19 cellular contexts compared by ENCODE assay signal in the genomic region with DNA sequence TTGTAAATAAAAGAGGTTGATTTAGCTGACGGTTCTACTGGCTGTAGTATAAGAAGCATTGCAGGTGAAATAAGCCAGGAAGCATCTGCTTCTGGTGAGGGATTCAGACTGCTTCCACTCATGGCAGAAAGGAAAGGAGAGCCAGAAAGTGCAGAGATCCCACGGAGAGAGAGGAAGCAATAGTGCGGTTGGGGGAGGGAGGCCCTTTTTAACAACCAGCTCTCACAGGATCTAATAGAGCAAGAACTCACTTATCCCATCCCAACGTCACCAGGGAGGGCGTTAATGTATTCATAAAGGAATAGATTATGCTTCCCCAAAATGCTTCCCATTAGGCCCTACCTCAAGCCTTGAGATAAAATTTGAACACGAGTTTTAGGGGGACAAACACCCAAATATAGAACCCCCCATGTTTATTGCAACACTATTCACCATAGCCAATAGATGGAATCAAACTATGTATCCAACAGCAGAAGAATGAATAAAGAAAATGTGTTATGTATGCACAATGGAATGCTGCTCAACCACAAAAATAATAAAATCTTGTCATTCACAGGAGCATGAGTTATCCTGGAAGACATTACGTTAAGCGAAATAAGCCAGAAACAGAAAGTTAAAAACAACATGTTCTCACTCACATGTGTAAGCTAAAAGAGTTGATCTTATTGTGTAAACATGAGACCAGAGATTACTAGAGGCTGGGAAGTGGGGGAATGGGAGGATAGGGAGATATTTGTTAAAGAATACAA.
DNase-seq lines count a peak whose midpoint lies in the region; ATAC-seq, FAIRE-seq and TF ChIP-seq lines count a peak whose summit lies in the region.
"Had no signal": no experiment of that assay in that cellular context is flagged by ENCODE, and none has a peak within 500 bp of the region (broad histone marks: within the 10 kb centered on the region; RNA-seq: fewer than 3 reads in every experiment).

No MANE protein-coding gene starts in this region.

- H3K27ac Mint-ChIP-seq in H9, result peak overlapping the region in 1 of 3 experiments; percentile 69; a peak in 1 of 7 replicates
- peak overlapping the region; percentile 81 for H3K27ac Mint-ChIP-seq in astrocyte (ENCODE audit: unreplicated experiment)
- H3K27ac Mint-ChIP-seq: activated T-cell treated with anti-CD3 and anti-CD28 coated beads, Interleukin-2, amount 50 U/mL, for 72 hours; stimulated activated naive B cell treated with anti-CD40 and anti-IgM and Interleukin-4, amounts not matched to agents 10 μg/mL and 1 μg/mL and 100 μg/mL, for 72 hours had no signal

- H3K14ac ChIP-seq in H9 (ENCODE audit: insufficient read depth, low read length), result no peak overlapping the region

- H2AK5ac ChIP-seq in H9 (ENCODE audit: insufficient read length, low read length), result no peak overlapping the region

- no peak overlapping the region for H2BK120ac ChIP-seq in H9 (ENCODE audit: low read depth, low read length, poor library complexity, severe bottlenecking)

- H3K4me3 ChIP-seq in astrocyte (ENCODE audit: insufficient read depth, low read depth, low read length) (no peak overlapping the region), fibroblast of mammary gland (ENCODE audit: control insufficient read depth, low read depth, low read length) (no peak overlapping the region)
- H3K4me3 ChIP-seq: coronary artery, esophagus muscularis mucosa had no signal

- H3K27me3 Mint-ChIP-seq in H9 (ENCODE audit: low read depth) (no peaks in the 10 kb centered on the region), astrocyte (ENCODE audit: low read depth, unreplicated experiment) (no peaks in the 10 kb centered on the region)
- H3K27me3 Mint-ChIP-seq: stimulated activated naive B cell treated with anti-CD40 and anti-IgM and Interleukin-4, amounts not matched to agents 10 μg/mL and 1 μg/mL and 100 μg/mL, for 72 hours had no signal

- no peak overlapping the region for H2BK15ac ChIP-seq in H9 (ENCODE audit: low read depth, low read length)

- H4K5ac ChIP-seq in H9 (ENCODE audit: insufficient read length, low read depth, low read length), result no peak overlapping the region

- H2BK20ac ChIP-seq in H9 (ENCODE audit: low read depth, low read length, poor library complexity, severe bottlenecking), result no peak overlapping the region

- H3K4me1 Mint-ChIP-seq in H9 (peaks cover 7% of the 10 kb centered on the region in 2 experiments), astrocyte (ENCODE audit: low read depth, unreplicated experiment) (peaks cover 10% of the 10 kb centered on the region)
- H3K4me1 Mint-ChIP-seq: stimulated activated naive B cell treated with anti-CD40 and anti-IgM and Interleukin-4, amounts not matched to agents 10 μg/mL and 1 μg/mL and 100 μg/mL, for 72 hours had no signal

- H3K79me2 ChIP-seq in H9 (ENCODE audit: insufficient read depth, low read length) (no peaks in the 10 kb centered on the region), astrocyte (ENCODE audit: insufficient read depth, low read length) (no peaks in the 10 kb centered on the region)

- H3K79me1 ChIP-seq in H9 (ENCODE audit: insufficient read depth, low read depth, low read length, poor library complexity, severe bottlenecking), result no peaks in the 10 kb centered on the region

- H3K27me3 ChIP-seq in H9 (ENCODE audit: insufficient read depth, low read length) (no peaks in the 10 kb centered on the region), astrocyte (ENCODE audit: insufficient read depth, low read length) (no peaks in the 10 kb centered on the region)
- H3K27me3 ChIP-seq: esophagus muscularis mucosa had no signal

- H3K9me3 ChIP-seq in H9 (ENCODE audit: control insufficient read depth, low read depth, low read length) (no peaks in the 10 kb centered on the region), astrocyte (ENCODE audit: insufficient read depth, low read depth, low read length) (no peaks in the 10 kb centered on the region)
- H3K9me3 ChIP-seq: esophagus muscularis mucosa had no signal

- H2BK12ac ChIP-seq in H9 (ENCODE audit: insufficient read length, low read depth, low read length), result no peak overlapping the region

- no CpG with 5 or more reads among the region's 8 CpGs for WGBS in H9 (ENCODE audit: extremely low coverage, insufficient read length, low lambda C conversion rate)

- H3K36me3 Mint-ChIP-seq in H9 (ENCODE audit: insufficient read depth in 1 of 3, low read depth in 3 of 3) (0 out of 7 replicates have a peak, but pooled peaks cover 0 to 3% (median 0%) of the 10 kb centered on the region in 3 experiments), astrocyte (ENCODE audit: low read depth, unreplicated experiment) (no peaks in the 10 kb centered on the region)
- H3K36me3 Mint-ChIP-seq: stimulated activated naive B cell treated with anti-CD40 and anti-IgM and Interleukin-4, amounts not matched to agents 10 μg/mL and 1 μg/mL and 100 μg/mL, for 72 hours had no signal

- H3K27ac ChIP-seq in H9 (ENCODE audit: insufficient read length, low read depth, low read length) (no peak overlapping the region), astrocyte (ENCODE audit: low read depth, low read length) (no peak overlapping the region)
- H3K27ac ChIP-seq: coronary artery, esophagus muscularis mucosa had no signal

- H3K4me3 Mint-ChIP-seq in H9 (no peak overlapping the region), astrocyte (ENCODE audit: unreplicated experiment) (no peak overlapping the region)
- H3K4me3 Mint-ChIP-seq: activated T-cell treated with anti-CD3 and anti-CD28 coated beads, Interleukin-2, amount 50 U/mL, for 72 hours; stimulated activated naive B cell treated with anti-CD40 and anti-IgM and Interleukin-4, amounts not matched to agents 10 μg/mL and 1 μg/mL and 100 μg/mL, for 72 hours had no signal

- no peak overlapping the region for H3K4ac ChIP-seq in H9 (ENCODE audit: low read depth, low read length)

- DNase-seq in H9 (no peak), astrocyte (ENCODE audit: low read depth) (peak; percentile 39), fibroblast of mammary gland (ENCODE audit: low read depth) (peak; percentile 1), non-pigmented ciliary epithelial cell (ENCODE audit: low read depth) (peak; percentile 38), NCI-H774 (lab: John Stamatoyannopoulos, UW) (no peak), cortex of kidney (lab: John Stamatoyannopoulos, UW) (no peak), DMS 273 treated with DMSO at 0.1 percent for 48 hours (lab: John Stamatoyannopoulos, UW) (no peak)
- DNase-seq: activated CD4-positive, alpha-beta T cell treated with anti-CD3 and anti-CD28 coated beads, Interleukin-2, amount 50 U/mL, for 4 hours; activated T-cell treated with anti-CD3 and anti-CD28 coated beads, Interleukin-2, amount 50 U/mL, for 72 hours; NCI-H2107; occipital lobe; SHP77 treated with DMSO at 0.1 percent for 48 hours; small intestine; stimulated activated naive B cell treated with anti-CD40 and anti-IgM and Interleukin-4, amounts not matched to agents 10 μg/mL and 1 μg/mL and 100 μg/mL, for 72 hours had no signal

- H2AFZ ChIP-seq in H9 (ENCODE audit: low read length) (peak overlapping the region; percentile 80), astrocyte (ENCODE audit: low read depth, low read length) (no peak overlapping the region)

- no peak overlapping the region for H3K9ac ChIP-seq in H9 (ENCODE audit: extremely low read depth, insufficient read length, low read length)
- no peak overlapping the region for H3K9ac ChIP-seq in astrocyte (ENCODE audit: low read length)

- no peak for ATAC-seq in GM19351 (IDR thresholded peaks at IDR 0.05; ENCODE audit: unreplicated experiment)
- ATAC-seq: activated T-cell treated with anti-CD3 and anti-CD28 coated beads, Interleukin-2, amount 50 U/mL, for 72 hours; stimulated activated naive B cell treated with anti-CD40 and anti-IgM and Interleukin-4, amounts not matched to agents 10 μg/mL and 1 μg/mL and 100 μg/mL, for 72 hours had no signal

- H2BK5ac ChIP-seq in H9 (ENCODE audit: insufficient read length, low read length), result no peak overlapping the region

- no peak overlapping the region for H3K56ac ChIP-seq in H9 (ENCODE audit: insufficient read length, low read depth, low read length)

- H4K20me1 ChIP-seq in H9 (ENCODE audit: control insufficient read depth, insufficient read depth, insufficient read length) (no peaks in the 10 kb centered on the region), astrocyte (ENCODE audit: insufficient read depth, low read length) (no peaks in the 10 kb centered on the region)

- no peak for TF ChIP-seq CTCF in H9 (conservative IDR thresholded peaks at IDR 0.05)
- no peak for TF ChIP-seq CTCF in astrocyte (IDR thresholded peaks at IDR 0.05; ENCODE audit: insufficient read depth, low read depth, low read length)
- no peak for TF ChIP-seq CTCF in fibroblast of mammary gland (conservative IDR thresholded peaks at IDR 0.05; ENCODE audit: control insufficient read depth, insufficient read depth, low read depth, low read length)

- no peak overlapping the region for H3T11ph ChIP-seq in H9 (ENCODE audit: low read length)

- no peaks in the 10 kb centered on the region for H3K36me3 ChIP-seq in astrocyte (ENCODE audit: insufficient read depth, low read length)
- H3K36me3 ChIP-seq: esophagus muscularis mucosa had no signal

- no peak overlapping the region for H4K8ac ChIP-seq in H9 (replicated peaks; ENCODE audit: insufficient read length, low read depth, low read length)

- no peak for FAIRE-seq in astrocyte (lab: Jason Lieb, UNC)
- FAIRE-seq: D721Med, small intestine, TTC549 had no signal

- H3K4me2 ChIP-seq in H9 (ENCODE audit: insufficient read depth, insufficient read length, low read length), result no peak overlapping the region
- no peak overlapping the region for H3K4me2 ChIP-seq in astrocyte (ENCODE audit: low read length)

- H3K4me1 ChIP-seq in H9 (ENCODE audit: insufficient read depth, low read length) (no peaks in the 10 kb centered on the region; the same call in 1 of the 2 replicates), astrocyte (ENCODE audit: insufficient read depth, low read length) (no peaks in the 10 kb centered on the region)
- H3K4me1 ChIP-seq: esophagus muscularis mucosa had no signal

- no peaks in the 10 kb centered on the region for H3K23me2 ChIP-seq in H9 (ENCODE audit: insufficient read length, low read depth, low read length, poor library complexity, severe bottlenecking)

- H3K23ac ChIP-seq in H9 (ENCODE audit: insufficient read length, low read depth, low read length), result no peak overlapping the region

- H4K91ac ChIP-seq in H9 (ENCODE audit: insufficient read length, low read depth, low read length), result no peak overlapping the region

- H3K9me3 Mint-ChIP-seq in H9, result no peaks in the 10 kb centered on the region; a peak in 1 of 5 replicates
- H3K9me3 Mint-ChIP-seq in astrocyte (ENCODE audit: unreplicated experiment), result no peaks in the 10 kb centered on the region

- no peak overlapping the region for H3K18ac ChIP-seq in H9 (ENCODE audit: insufficient read length, low read depth, low read length)

Comparison
In these comparisons a context has a peak if more than half of its experiments do, and no peak if none do; other contexts are left out.
1. DNase-seq: peak in astrocyte (single experiment), fibroblast of mammary gland (single experiment) and non-pigmented ciliary epithelial cell (single experiment); none in H9 (single experiment), NCI-H774 (single experiment), cortex of kidney (single experiment) and DMS 273 treated with DMSO at 0.1 percent for 48 hours (single experiment).